Comparison of ENCODE assay signal across 1 cellular context in genomic region chr17:2040219-2040827, GRCh38.
TF ChIP-seq lines count a peak whose summit lies in the region.

No MANE protein-coding gene starts in this region.

TF ChIP-seq in GM12878, 131 proteins besides CTCF, POLR2A, EP300 and RAD21:
- TF ChIP-seq CHD1 (IDR thresholded peaks at IDR 0.05; ENCODE audit: low read depth, low read length), result no peak
- TF ChIP-seq MTA3 (IDR thresholded peaks at IDR 0.05; ENCODE audit: borderline replicate concordance, low read length), result peak; percentile 26; the same call in 1 of the 2 replicates
